In the genomic region with DNA sequence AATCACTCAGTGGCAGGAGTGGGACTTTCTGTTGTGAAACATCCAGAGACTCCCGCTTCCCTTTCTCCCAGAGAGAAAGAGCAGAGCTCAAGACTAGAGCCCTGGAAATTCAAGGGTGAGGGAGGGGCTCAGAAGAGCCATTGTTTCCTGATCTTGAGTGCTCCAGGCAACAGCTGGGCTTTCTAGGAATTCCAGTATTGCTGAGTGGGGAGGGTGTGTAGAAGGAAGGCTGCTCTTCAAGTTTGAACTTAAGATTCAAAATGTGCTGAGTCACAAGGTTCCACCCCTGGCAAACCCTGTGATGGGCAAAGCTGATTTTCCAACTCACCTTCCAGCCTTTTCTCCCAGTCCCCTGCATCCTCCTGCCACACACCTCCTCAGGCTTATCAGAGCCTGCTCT, we compare ENCODE assay signal across 15 cellular contexts. TPM values are rescaled to one million over a fixed set of nuclear protein-coding genes. Genes with fewer than 3 reads are reported as not detected.
A peak's percentile ranks its signal among the peaks of the same experiment; 100 is the strongest.
DNase-seq lines count a peak whose midpoint lies in the region; ATAC-seq and TF ChIP-seq lines count a peak whose summit lies in the region.
"Had no signal": no experiment of that assay in that cellular context is flagged by ENCODE, and none has a peak within 500 bp of the region (broad histone marks: within the 10 kb centered on the region; RNA-seq: fewer than 3 reads in every experiment).

No MANE protein-coding gene starts in this region.

- H3K27ac ChIP-seq in H9 (ENCODE audit: insufficient read length, low read depth, low read length) = no peak overlapping the region
- H3K27ac ChIP-seq in foreskin keratinocyte = no peak overlapping the region
- H3K27ac ChIP-seq: esophagus squamous epithelium, stomach had no signal

- H3K27me3 ChIP-seq in H9 (ENCODE audit: insufficient read depth, low read length) (no peaks in the 10 kb centered on the region), foreskin keratinocyte (no peaks in the 10 kb centered on the region)
- H3K27me3 ChIP-seq: stomach had no signal

- ATAC-seq in foreskin keratinocyte (peak; percentile 85), GM21717 (IDR thresholded peaks at IDR 0.05; ENCODE audit: unreplicated experiment) (no peak)

- H3K36me3 Mint-ChIP-seq in H9 (ENCODE audit: insufficient read depth in 1 of 3, low read depth in 3 of 3) (no peaks in the 10 kb centered on the region), progenitor cell of endocrine pancreas (ENCODE audit: insufficient read depth) (no peaks in the 10 kb centered on the region)
- H3K36me3 Mint-ChIP-seq in activated T-helper 1 cell treated with anti-CD3 and anti-CD28 coated beads, Interleukin-12 subunit alpha, Interleukin-12 subunit beta, Interleukin-2, Interleukin-4 antibody, amounts not matched to agents 30 ng/mL and 10 ng/mL and 1 ng/mL, durations not matched to agents 14 hours and 24 hours and 36 hours (ENCODE audit: low read depth) = no peaks in the 10 kb centered on the region
- H3K36me3 Mint-ChIP-seq: activated naive CD8-positive, alpha-beta T cell treated with anti-CD3 and anti-CD28 coated beads, Interleukin-2, amount 10 ng/mL, durations not matched to agents 7 days and 5 days; CD4-positive, CD25-positive, alpha-beta regulatory T cell had no signal

- no peak overlapping the region for H2AK5ac ChIP-seq in H9 (ENCODE audit: insufficient read length, low read length)

- DNase-seq in H9 (no peak), RPMI7951 (ENCODE audit: low read depth) (peak; percentile 26), foreskin keratinocyte (peak in 1 of 2 donors; percentile 77), progenitor cell of endocrine pancreas (ENCODE audit: low spot score, unreplicated experiment) (no peak), AG20443 (ENCODE audit: low spot score) (no peak)
- DNase-seq in activated T-helper 1 cell treated with anti-CD3 and anti-CD28 coated beads, Interleukin-12 subunit alpha, Interleukin-12 subunit beta, Interleukin-2, Interleukin-4 antibody, amounts not matched to agents 30 ng/mL and 10 ng/mL and 1 ng/mL, durations not matched to agents 14 hours and 24 hours and 36 hours (ENCODE audit: low spot score) = no peak
- DNase-seq: activated naive CD8-positive, alpha-beta T cell treated with anti-CD3 and anti-CD28 coated beads, Interleukin-2, amount 10 ng/mL, durations not matched to agents 7 days and 5 days; CD4-positive, CD25-positive, alpha-beta regulatory T cell; esophagus squamous epithelium; HFFc6; NCI-H1092 treated with DMSO at 0.1 percent for 48 hours; NCI-H748 treated with DMSO at 0.1 percent for 48 hours; right cardiac atrium; stomach had no signal

- H3K56ac ChIP-seq in H9 (ENCODE audit: insufficient read length, low read depth, low read length) = no peak overlapping the region

- TF ChIP-seq CTCF in H9 (conservative IDR thresholded peaks at IDR 0.05) (no peak), foreskin keratinocyte (conservative IDR thresholded peaks at IDR 0.05) (no peak), progenitor cell of endocrine pancreas (IDR thresholded peaks at IDR 0.05; ENCODE audit: unreplicated experiment) (no peak)

- H2BK15ac ChIP-seq in H9 (ENCODE audit: low read depth, low read length) = no peak overlapping the region

- no peak overlapping the region for H3K23ac ChIP-seq in H9 (ENCODE audit: insufficient read length, low read depth, low read length)

- H3K79me2 ChIP-seq in H9 (ENCODE audit: insufficient read depth, low read length) = no peaks in the 10 kb centered on the region

- H4K91ac ChIP-seq in H9 (ENCODE audit: insufficient read length, low read depth, low read length) = no peak overlapping the region

- no peak overlapping the region for H3K18ac ChIP-seq in H9 (ENCODE audit: insufficient read length, low read depth, low read length)

- no peaks in the 10 kb centered on the region for H3K9me3 ChIP-seq in H9 (ENCODE audit: control insufficient read depth, low read depth, low read length)
- H3K9me3 ChIP-seq: esophagus squamous epithelium, stomach had no signal

- no peak overlapping the region for H3K4me2 ChIP-seq in H9 (ENCODE audit: insufficient read depth, insufficient read length, low read length)

- no peak overlapping the region for H2AFZ ChIP-seq in H9 (ENCODE audit: low read length)

- H2BK12ac ChIP-seq in H9 (ENCODE audit: insufficient read length, low read depth, low read length) = no peak overlapping the region

- no peak overlapping the region for H3K4ac ChIP-seq in H9 (ENCODE audit: low read depth, low read length)

- intact Hi-C loops in activated T-helper 1 cell treated with anti-CD3 and anti-CD28 coated beads, Interleukin-12 subunit alpha, Interleukin-12 subunit beta, Interleukin-2, Interleukin-4 antibody, amounts not matched to agents 30 ng/mL and 10 ng/mL and 1 ng/mL, durations not matched to agents 14 hours and 24 hours and 36 hours (cut with micrococcal nuclease) = no loop called here

- H2BK5ac ChIP-seq in H9 (ENCODE audit: insufficient read length, low read length) = no peak overlapping the region

- H3T11ph ChIP-seq in H9 (ENCODE audit: low read length) = no peak overlapping the region

- H3K4me1 Mint-ChIP-seq in H9 (peaks cover 51 to 52% of the 10 kb centered on the region in 2 experiments), progenitor cell of endocrine pancreas (ENCODE audit: low read depth) (peaks cover 35% of the 10 kb centered on the region)
- no peaks in the 10 kb centered on the region for H3K4me1 Mint-ChIP-seq in activated T-helper 1 cell treated with anti-CD3 and anti-CD28 coated beads, Interleukin-12 subunit alpha, Interleukin-12 subunit beta, Interleukin-2, Interleukin-4 antibody, amounts not matched to agents 30 ng/mL and 10 ng/mL and 1 ng/mL, durations not matched to agents 14 hours and 24 hours and 36 hours (ENCODE audit: low read depth)
- H3K4me1 Mint-ChIP-seq: activated naive CD8-positive, alpha-beta T cell treated with anti-CD3 and anti-CD28 coated beads, Interleukin-2, amount 10 ng/mL, durations not matched to agents 7 days and 5 days; CD4-positive, CD25-positive, alpha-beta regulatory T cell had no signal

- H3K27me3 Mint-ChIP-seq in H9 (ENCODE audit: low read depth) = no peaks in the 10 kb centered on the region; the same call in 1 of the 2 replicates
- H3K27me3 Mint-ChIP-seq in progenitor cell of endocrine pancreas = no peaks in the 10 kb centered on the region
- peaks cover 7% of the 10 kb centered on the region for H3K27me3 Mint-ChIP-seq in activated T-helper 1 cell treated with anti-CD3 and anti-CD28 coated beads, Interleukin-12 subunit alpha, Interleukin-12 subunit beta, Interleukin-2, Interleukin-4 antibody, amounts not matched to agents 30 ng/mL and 10 ng/mL and 1 ng/mL, durations not matched to agents 14 hours and 24 hours and 36 hours (ENCODE audit: insufficient read depth)

- no peak overlapping the region for H3K9ac ChIP-seq in H9 (ENCODE audit: extremely low read depth, insufficient read length, low read length)

- no CpG with 5 or more reads among the region's 1 CpG for WGBS in H9 (ENCODE audit: extremely low coverage, insufficient read length, low lambda C conversion rate)

- no peak overlapping the region for H3K14ac ChIP-seq in H9 (ENCODE audit: insufficient read depth, low read length)

- no peaks in the 10 kb centered on the region for H3K23me2 ChIP-seq in H9 (ENCODE audit: insufficient read length, low read depth, low read length, poor library complexity, severe bottlenecking)

- H3K4me3 Mint-ChIP-seq in H9 = no peak overlapping the region
- no peak overlapping the region for H3K4me3 Mint-ChIP-seq in progenitor cell of endocrine pancreas (ENCODE audit: low read depth)
- H3K4me3 Mint-ChIP-seq in activated T-helper 1 cell treated with anti-CD3 and anti-CD28 coated beads, Interleukin-12 subunit alpha, Interleukin-12 subunit beta, Interleukin-2, Interleukin-4 antibody, amounts not matched to agents 30 ng/mL and 10 ng/mL and 1 ng/mL, durations not matched to agents 14 hours and 24 hours and 36 hours = no peak overlapping the region
- H3K4me3 Mint-ChIP-seq: activated naive CD8-positive, alpha-beta T cell treated with anti-CD3 and anti-CD28 coated beads, Interleukin-2, amount 10 ng/mL, durations not matched to agents 7 days and 5 days; CD4-positive, CD25-positive, alpha-beta regulatory T cell; HFFc6 had no signal

- H2BK20ac ChIP-seq in H9 (ENCODE audit: low read depth, low read length, poor library complexity, severe bottlenecking) = no peak overlapping the region

- H3K4me1 ChIP-seq in H9 (ENCODE audit: insufficient read depth, low read length) (peaks cover 13% of the 10 kb centered on the region), foreskin keratinocyte (peaks cover 6% of the 10 kb centered on the region)
- H3K4me1 ChIP-seq: stomach had no signal

- no peaks in the 10 kb centered on the region for H3K79me1 ChIP-seq in H9 (ENCODE audit: insufficient read depth, low read depth, low read length, poor library complexity, severe bottlenecking)

- no peaks in the 10 kb centered on the region for H3K9me3 Mint-ChIP-seq in H9
- peaks cover 3% of the 10 kb centered on the region for H3K9me3 Mint-ChIP-seq in progenitor cell of endocrine pancreas (ENCODE audit: low read depth)
- H3K9me3 Mint-ChIP-seq in activated T-helper 1 cell treated with anti-CD3 and anti-CD28 coated beads, Interleukin-12 subunit alpha, Interleukin-12 subunit beta, Interleukin-2, Interleukin-4 antibody, amounts not matched to agents 30 ng/mL and 10 ng/mL and 1 ng/mL, durations not matched to agents 14 hours and 24 hours and 36 hours = no peaks in the 10 kb centered on the region
- H3K9me3 Mint-ChIP-seq: activated naive CD8-positive, alpha-beta T cell treated with anti-CD3 and anti-CD28 coated beads, Interleukin-2, amount 10 ng/mL, durations not matched to agents 7 days and 5 days; CD4-positive, CD25-positive, alpha-beta regulatory T cell; HFFc6 had no signal

- no peak overlapping the region for H4K8ac ChIP-seq in H9 (replicated peaks; ENCODE audit: insufficient read length, low read depth, low read length)

- no peak overlapping the region for H4K5ac ChIP-seq in H9 (ENCODE audit: insufficient read length, low read depth, low read length)

- H4K20me1 ChIP-seq in H9 (ENCODE audit: control insufficient read depth, insufficient read depth, insufficient read length) = no peaks in the 10 kb centered on the region

- peak overlapping the region in 2 of 3 experiments; percentile 6 to 25; a peak in 1 of 7 replicates for H3K27ac Mint-ChIP-seq in H9
- H3K27ac Mint-ChIP-seq in progenitor cell of endocrine pancreas = peak overlapping the region; percentile 88
- H3K27ac Mint-ChIP-seq in activated T-helper 1 cell treated with anti-CD3 and anti-CD28 coated beads, Interleukin-12 subunit alpha, Interleukin-12 subunit beta, Interleukin-2, Interleukin-4 antibody, amounts not matched to agents 30 ng/mL and 10 ng/mL and 1 ng/mL, durations not matched to agents 14 hours and 24 hours and 36 hours = no peak overlapping the region
- H3K27ac Mint-ChIP-seq: activated naive CD8-positive, alpha-beta T cell treated with anti-CD3 and anti-CD28 coated beads, Interleukin-2, amount 10 ng/mL, durations not matched to agents 7 days and 5 days; CD4-positive, CD25-positive, alpha-beta regulatory T cell; HFFc6 had no signal

- H2BK120ac ChIP-seq in H9 (ENCODE audit: low read depth, low read length, poor library complexity, severe bottlenecking) = no peak overlapping the region

RNA-seq across cellular contexts. Expression of gene MSRB2, which starts 42.3 kb away (rescaled TPM):
- total RNA-seq in H9 (2021) (17.1 and 18.0 TPM in 2 replicates), foreskin keratinocyte (13.6 and 17.0 TPM in 2 replicates), progenitor cell of endocrine pancreas (29.1 and 29.8 TPM in 2 replicates)
- 25.1 and 31.0 TPM in 2 replicates for total RNA-seq in RPMI7951 (2014; rRNA removed; shearing (Covaris generic))
- 36.1 and 44.8 TPM in 2 replicates for polyA plus RNA-seq in foreskin keratinocyte
- 3.0 and 4.0 TPM in 2 replicates for total RNA-seq in activated T-helper 1 cell treated with anti-CD3 and anti-CD28 coated beads, Interleukin-12 subunit alpha, Interleukin-12 subunit beta, Interleukin-2, Interleukin-4 antibody, amounts not matched to agents 30 ng/mL and 10 ng/mL and 1 ng/mL, durations not matched to agents 14 hours and 24 hours and 36 hours
